ENCODE assay signal across 12 cellular contexts in the genomic region with DNA sequence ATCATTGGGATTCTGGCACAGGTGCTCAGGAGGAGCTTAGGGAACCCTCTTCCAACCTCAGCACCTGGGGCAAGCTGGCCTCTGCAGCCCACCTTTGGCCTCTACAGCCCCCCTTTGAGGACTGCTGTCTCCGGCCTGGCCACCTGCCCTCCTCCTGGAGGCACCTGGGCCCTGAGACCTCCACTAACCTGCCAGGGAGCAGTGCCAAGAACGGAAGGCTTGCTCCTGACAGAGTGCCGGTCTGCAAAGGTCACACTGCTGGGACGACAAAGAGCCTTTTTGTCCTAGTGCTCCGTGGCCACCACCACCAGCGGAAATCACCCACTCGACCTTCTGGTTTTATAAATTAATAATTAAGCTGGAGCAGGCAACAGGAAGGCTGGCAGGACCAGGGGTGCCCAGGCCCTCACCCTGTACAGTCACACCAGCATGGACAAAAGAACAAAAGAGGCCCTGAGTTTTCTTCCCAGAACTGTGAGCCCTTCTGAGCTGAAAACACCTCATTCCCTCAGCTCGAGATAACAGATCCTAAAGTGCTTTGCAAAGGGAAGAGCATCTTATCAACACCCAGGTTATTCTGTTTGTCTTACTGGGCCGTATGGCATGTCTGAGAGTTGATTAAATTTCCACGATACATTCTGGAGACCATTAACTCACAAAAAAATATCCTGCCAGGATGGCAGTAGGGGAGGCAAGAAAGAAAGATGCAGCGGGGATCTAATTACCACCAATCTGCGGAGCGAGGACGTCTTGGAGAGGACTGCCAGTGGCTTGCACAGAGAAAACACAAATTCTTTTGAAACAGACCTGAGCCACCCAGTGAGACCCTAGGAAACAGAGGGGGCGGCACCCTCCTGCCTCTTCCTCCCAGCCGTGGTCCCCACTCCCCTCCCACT. TPM values are rescaled to one million over a fixed set of nuclear protein-coding genes. Genes with fewer than 3 reads are reported as not detected.
DNase-seq lines count a peak whose midpoint lies in the region; ATAC-seq and TF ChIP-seq lines count a peak whose summit lies in the region.
"Had no signal": no experiment of that assay in that cellular context is flagged by ENCODE, and none has a peak within 500 bp of the region (broad histone marks: within the 10 kb centered on the region; RNA-seq: fewer than 3 reads in every experiment).

No MANE protein-coding gene starts in this region.

- no peak for ATAC-seq in HG03354 (IDR thresholded peaks at IDR 0.05; ENCODE audit: poor library complexity, severe bottlenecking, unreplicated experiment)

- H3K4me3 ChIP-seq in spleen = no peak overlapping the region

- peaks cover 0 to 8% (median 0%) of the 10 kb centered on the region in 6 donors for H3K36me3 ChIP-seq in spleen

- no peak for TF ChIP-seq CTCF in spleen (IDR thresholded peaks at IDR 0.05 in 8 of 11, conservative IDR thresholded peaks at IDR 0.05 in 3 of 11)

- H3K4me1 ChIP-seq in spleen = no peaks in the 10 kb centered on the region

- H3K27ac ChIP-seq in spleen = no peak overlapping the region

- TF ChIP-seq POLR2A in spleen (IDR thresholded peaks at IDR 0.05) = no peak

- peak; percentile 69 for DNase-seq in NCI-H2107 treated with DMSO at 0.1 percent for 48 hours (lab: John Stamatoyannopoulos, UW; ENCODE audit: unreplicated experiment)
- DNase-seq in NCI-H2107 (lab: John Stamatoyannopoulos, UW) = no peak
- DNase-seq in SK-MEL-5 (ENCODE audit: low read depth, low spot score) = peak; percentile 86
- peak; percentile 87 for DNase-seq in kidney tubule cell (ENCODE audit: low spot score)
- peak; percentile 27 for DNase-seq in spleen
- no peak for DNase-seq in cortex of kidney (lab: John Stamatoyannopoulos, UW)
- no peak for DNase-seq in stimulated activated naive CD4-positive, alpha-beta T cell (lab: John Stamatoyannopoulos, UW)
- DNase-seq: activated naive CD8-positive, alpha-beta T cell treated with anti-CD3 and anti-CD28 coated beads, Interleukin-2, amount 10 ng/mL, durations not matched to agents 7 days and 5 days; nephron progenitor cell; RPMI8226 had no signal

- intact Hi-C loops in spleen (cut with DNase I; ENCODE audit: low total_unique reads) = no loop called here

- WGBS in spleen, 5 donors = 67 to 83% (median 80%) methylated on average over 15 to 16 of the region's 16 CpGs

- in situ Hi-C loops in SK-MEL-5 (cut with HindIII; ENCODE audit: low pct_unique_long_range_greater_than_20kb, low sequenced_read_pairs) = no loop called here

- H3K27me3 ChIP-seq in spleen (replicated peaks in 1 of 7) = peaks cover 0 to 3% (median 0%) of the 10 kb centered on the region in 7 donors

- H3K9me3 ChIP-seq in spleen = peaks cover 0 to 23% (median 16%) of the 10 kb centered on the region in 8 donors

RNA-seq across cellular contexts. Expression of gene TESC, which starts 8.2 kb away (rescaled TPM):
- 48.2 and 49.7 TPM in 2 replicates for total RNA-seq in SK-MEL-5 (2014; rRNA removed; shearing (Covaris generic))
- polyA plus RNA-seq in SK-MEL-5 (2015; cell fraction: cytosol; rRNA removed) = 104 and 124 TPM in 2 replicates
- 27.9 and 51.4 TPM in 2 replicates for polyA plus RNA-seq in SK-MEL-5 (2015; cell fraction: nucleus; rRNA removed)
- 10 to 100 TPM in 5 of 7 donors, 1 to 10 TPM in 2; 5.5 to 26.9 (median 20.3) TPM for total RNA-seq in spleen
- 10 to 100 TPM in 2 of 3 donors, 1 to 10 TPM in 1; 5.5 to 16.1 (median 10.9) TPM for polyA plus RNA-seq in spleen
- total RNA-seq: M059J had no signal

Comparison
In these comparisons a context has a peak if more than half of its experiments do, and no peak if none do; other contexts are left out.
1. DNase-seq: peak in NCI-H2107 treated with DMSO at 0.1 percent for 48 hours (single experiment), SK-MEL-5 (single experiment), kidney tubule cell (single experiment) and spleen (single experiment); none in NCI-H2107 (single experiment), cortex of kidney (single experiment) and stimulated activated naive CD4-positive, alpha-beta T cell (0 of 6).